ENCODE assay signal across 31 cellular contexts in the genomic region with DNA sequence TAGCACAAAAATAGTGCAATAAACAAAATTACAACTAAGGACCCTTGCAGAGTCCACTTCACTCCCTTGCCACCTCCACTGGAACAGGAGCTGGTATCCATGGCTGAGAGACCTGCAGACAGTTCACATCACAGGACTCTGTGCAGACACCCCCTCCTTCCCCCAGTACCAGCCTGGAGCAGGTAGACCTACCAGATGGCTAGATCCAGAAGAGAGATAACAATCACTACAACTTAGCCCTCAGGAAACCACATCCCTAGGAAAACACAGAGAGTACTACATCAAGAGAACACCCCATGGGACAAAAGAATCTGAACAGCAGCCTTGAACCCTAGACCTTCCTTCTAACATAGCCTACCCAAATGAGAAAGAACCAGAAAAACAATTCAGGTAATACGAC.
"Had no signal": no experiment of that assay in that cellular context is flagged by ENCODE, and none has a peak within 500 bp of the region (broad histone marks: within the 10 kb centered on the region; RNA-seq: fewer than 3 reads in every experiment).

No MANE protein-coding gene starts in this region.

- H3K4me1 ChIP-seq: adrenal gland, body of pancreas, colonic mucosa had no signal

- H3K27ac ChIP-seq: adrenal gland, body of pancreas, cardiac muscle cell, colonic mucosa, VCaP had no signal

- H3K27me3 ChIP-seq: adrenal gland, body of pancreas, cardiac muscle cell, colonic mucosa had no signal

- H3K36me3 ChIP-seq: adrenal gland, cardiac muscle cell, colonic mucosa had no signal

- H3K4me3 ChIP-seq: adrenal gland, body of pancreas, cardiac muscle cell, colonic mucosa had no signal

- ATAC-seq: activated naive CD4-positive, alpha-beta T cell treated with anti-CD3 and anti-CD28 coated beads, Interleukin-2, amount 50 U/mL, for 72 hours; activated T-cell treated with anti-CD3 and anti-CD28 coated beads, Interleukin-2, amount 50 U/mL, for 4 hours; activated T-cell treated with anti-CD3 and anti-CD28 coated beads, Interleukin-2, amount 50 U/mL, for 72 hours; activated T-helper 17 cell treated with anti-CD3 and anti-CD28 coated beads, Interleukin-2, amount 50 U/mL, for 72 hours; body of pancreas had no signal

- H3K9me3 ChIP-seq: adrenal gland, colonic mucosa had no signal

- DNase-seq: activated B cell treated with CpG ODN at 0.5 μM for 24 hours; activated CD4-positive, alpha-beta memory T cell treated with anti-CD3 and anti-CD28 coated beads for 36 hours; activated CD4-positive, alpha-beta T cell treated with anti-CD3 and anti-CD28 coated beads for 4 hours; activated CD4-positive, alpha-beta T cell treated with anti-CD3 and anti-CD28 coated beads, Interleukin-2, amount 10 ng/mL, durations not matched to agents 24 days and 14 days; activated CD4-positive, alpha-beta T cell treated with anti-CD3 and anti-CD28 coated beads, Interleukin-2, amount 50 U/mL, for 1 hour; activated CD4-positive, alpha-beta T cell treated with anti-CD3 and anti-CD28 coated beads, Interleukin-2, amount 50 U/mL, for 4 hours; activated CD4-positive, CD25-positive, alpha-beta regulatory T cell treated with anti-CD3 and anti-CD28 coated beads, Interleukin-2, amount 50 U/mL, for 72 hours; activated CD8-positive, alpha-beta memory T cell treated with anti-CD3 and anti-CD28 coated beads, Interleukin-2, amount 50 U/mL, for 4 hours; activated effector memory CD4-positive, alpha-beta T cell treated with anti-CD3 and anti-CD28 coated beads, Interleukin-2, amount 50 U/mL, for 16 hours; activated gamma-delta T cell treated with Interleukin-2 at 50 U/mL for 16 hours; activated naive CD4-positive, alpha-beta T cell; activated naive CD4-positive, alpha-beta T cell treated with anti-CD3 and anti-CD28 coated beads for 36 hours; activated naive CD4-positive, alpha-beta T cell treated with anti-CD3 and anti-CD28 coated beads, Interleukin-2, amount 50 U/mL, for 16 hours; activated naive CD8-positive, alpha-beta T cell treated with anti-CD3 and anti-CD28 coated beads for 36 hours; activated T-cell treated with anti-CD3 and anti-CD28 coated beads for 4 hours; activated T-cell treated with anti-CD3 and anti-CD28 coated beads, Interleukin-2, amount 50 U/mL, for 1 hour; activated T-cell treated with anti-CD3 and anti-CD28 coated beads, Interleukin-2, amount 50 U/mL, for 4 hours; activated T-cell treated with anti-CD3 and anti-CD28 coated beads, Interleukin-2, amount 50 U/mL, for 72 hours; adrenal gland; amniotic stem cell; aorta; body of pancreas; caudate nucleus; cerebellar nuclear complex; colonic mucosa; cortex of kidney; T-helper 9 cell had no signal
